In genomic region chr11:121236115-121237001, GRCh38 we compare ENCODE assay signal across 8 cellular contexts. TPM values are rescaled to one million over a fixed set of nuclear protein-coding genes. Genes with fewer than 3 reads are reported as not detected.
DNase-seq lines count a peak whose midpoint lies in the region; ATAC-seq and TF ChIP-seq lines count a peak whose summit lies in the region.

No MANE protein-coding gene starts in this region.

- H3K27me3 Mint-ChIP-seq in HFFc6 (ENCODE audit: insufficient read depth) = peaks cover 9% of the 10 kb centered on the region; the same call in 1 of the 2 replicates

- DNase-seq in HFFc6 (peak; percentile 34), NCI-H526 (lab: John Stamatoyannopoulos, UW) (peak; percentile 39 to 42), left kidney (ENCODE audit: low read depth, low spot score) (peak; percentile 44), left colon (no peak), NCI-H1048 (lab: John Stamatoyannopoulos, UW) (no peak), posterior cingulate gyrus (no peak)

- TF ChIP-seq CTCF in HFFc6 (IDR thresholded peaks at IDR 0.05) = no peak

- peaks cover 71% of the 10 kb centered on the region for H3K4me1 Mint-ChIP-seq in HFFc6 (ENCODE audit: low read depth)

- no peaks in the 10 kb centered on the region for H3K9me3 Mint-ChIP-seq in HFFc6

- peak overlapping the region; percentile 85 for H3K27ac Mint-ChIP-seq in HFFc6

- ATAC-seq in GM18519 (IDR thresholded peaks at IDR 0.05; ENCODE audit: low FRiP score, unreplicated experiment) (peak; percentile 70), left colon (no peak), esophagus mucosa (no peak)

- peak overlapping the region; percentile 82 for H3K4me3 Mint-ChIP-seq in HFFc6

- no peaks in the 10 kb centered on the region for H3K36me3 Mint-ChIP-seq in HFFc6 (ENCODE audit: low read depth)

- intact Hi-C loops in left colon (cut with DNase I, micrococcal nuclease) (no loop called here), posterior cingulate gyrus (cut with DNase I) (no loop called here)

RNA-seq across cellular contexts. Expression of gene SC5D, which starts 56.2 kb away (rescaled TPM):
- total RNA-seq in HFFc6 (2021; fragmentation: NEBNext Ultra II Directional; extraction: Animal tissue kit (Norgen Biotek cat#: 25700)) = 10 to 100 TPM; 17.8 to 24.9 (median 22.8) TPM
- total RNA-seq in left colon (10 to 100 TPM; 40.3 to 56.2 TPM), esophagus mucosa (47.9 TPM)

Comparison
In these comparisons a context has a peak if more than half of its experiments do, and no peak if none do; other contexts are left out.
1. DNase-seq: peak in HFFc6 (single experiment), NCI-H526 (2 of 2) and left kidney (single experiment); none in left colon (0 of 2), NCI-H1048 (single experiment) and posterior cingulate gyrus (0 of 10).